35 cellular contexts compared by ENCODE assay signal in genomic region chr2:84071050-84071449, GRCh38.
"Had no signal": no experiment of that assay in that cellular context is flagged by ENCODE, and none has a peak within 500 bp of the region (broad histone marks: within the 10 kb centered on the region; RNA-seq: fewer than 3 reads in every experiment).

No MANE protein-coding gene starts in this region.

- H3K9me3 ChIP-seq: MG63 had no signal

- H3K27me3 ChIP-seq: MG63 had no signal

- H3K27ac ChIP-seq: KMS-11 had no signal

- H3K36me3 ChIP-seq: MG63 had no signal

- H3K4me2 ChIP-seq: KMS-11 had no signal

- H3K4me3 ChIP-seq: MG63 had no signal

- DNase-seq: Karpas-422, Kasumi-1, KG1, MG63, MM.1S, MV-4-11, NCI-H1048, NCI-H1092, NCI-H1092 treated with DMSO at 0.1 percent for 48 hours, NCI-H1105, NCI-H1105 treated with DMSO at 0.1 percent for 48 hours, NCI-H1417, NCI-H1417 treated with DMSO at 0.1 percent for 48 hours, NCI-H1436, NCI-H1436 treated with DMSO at 0.1 percent for 48 hours, NCI-H146, NCI-H1694, NCI-H1694 treated with DMSO at 0.1 percent for 48 hours, NCI-H187, NCI-H187 treated with DMSO at 0.1 percent for 48 hours, NCI-H1930, NCI-H2029, NCI-H2029 treated with DMSO at 0.1 percent for 48 hours, NCI-H2081, NCI-H2081 treated with DMSO at 0.1 percent for 48 hours, NCI-H2107, NCI-H2171, NCI-H2171 treated with DMSO at 0.1 percent for 48 hours, NCI-H2227 treated with DMSO at 0.1 percent for 48 hours, NCI-H226, NCI-H345, NCI-H446, NCI-H446 treated with DMSO at 0.1 percent for 48 hours, NCI-H510A had no signal

- H3K9ac ChIP-seq: KMS-11 had no signal
